1 cellular context compared by ENCODE assay signal in the genomic region with DNA sequence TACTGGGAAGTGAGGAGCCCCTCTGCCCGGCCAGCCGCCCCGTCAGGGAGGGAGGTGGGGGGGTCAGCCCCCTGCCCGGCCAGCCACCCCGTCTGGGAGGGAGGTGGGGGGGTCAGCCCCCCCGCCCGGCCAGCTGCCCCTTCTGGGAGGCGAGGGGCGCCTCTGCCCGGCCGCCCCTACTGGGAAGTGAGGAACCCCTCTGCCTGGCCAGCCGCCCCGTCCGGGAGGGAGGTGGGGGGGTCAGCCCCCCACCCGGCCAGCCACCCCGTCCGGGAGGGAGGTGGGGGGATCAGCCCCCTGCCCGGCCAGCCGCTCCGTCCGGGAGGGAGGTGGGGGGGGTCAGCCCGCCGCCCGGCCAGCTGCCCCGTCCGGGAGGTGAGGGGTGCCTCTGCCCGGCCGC. TPM values are rescaled to one million over a fixed set of nuclear protein-coding genes. Genes with fewer than 3 reads are reported as not detected.
"Had no signal": no experiment of that assay in that cellular context is flagged by ENCODE, and none has a peak within 500 bp of the region (broad histone marks: within the 10 kb centered on the region; RNA-seq: fewer than 3 reads in every experiment).

No MANE protein-coding gene starts in this region.

RNA-seq across cellular contexts. Expression of a gene that starts 50.7 kb away (rescaled TPM):
- total RNA-seq: temporal lobe had no signal

RNA-seq across cellular contexts. Expression of a gene that starts 57.4 kb away (rescaled TPM):
- total RNA-seq: temporal lobe had no signal
